Comparison of ENCODE assay signal across 1 cellular context in genomic region chr10:84163992-84164391, GRCh38.
TF ChIP-seq lines count a peak whose summit lies in the region.

No MANE protein-coding gene starts in this region.

TF ChIP-seq in GM23338, 12 proteins besides CTCF, POLR2A, EP300 and RAD21:
- TF ChIP-seq, protein P1, sequence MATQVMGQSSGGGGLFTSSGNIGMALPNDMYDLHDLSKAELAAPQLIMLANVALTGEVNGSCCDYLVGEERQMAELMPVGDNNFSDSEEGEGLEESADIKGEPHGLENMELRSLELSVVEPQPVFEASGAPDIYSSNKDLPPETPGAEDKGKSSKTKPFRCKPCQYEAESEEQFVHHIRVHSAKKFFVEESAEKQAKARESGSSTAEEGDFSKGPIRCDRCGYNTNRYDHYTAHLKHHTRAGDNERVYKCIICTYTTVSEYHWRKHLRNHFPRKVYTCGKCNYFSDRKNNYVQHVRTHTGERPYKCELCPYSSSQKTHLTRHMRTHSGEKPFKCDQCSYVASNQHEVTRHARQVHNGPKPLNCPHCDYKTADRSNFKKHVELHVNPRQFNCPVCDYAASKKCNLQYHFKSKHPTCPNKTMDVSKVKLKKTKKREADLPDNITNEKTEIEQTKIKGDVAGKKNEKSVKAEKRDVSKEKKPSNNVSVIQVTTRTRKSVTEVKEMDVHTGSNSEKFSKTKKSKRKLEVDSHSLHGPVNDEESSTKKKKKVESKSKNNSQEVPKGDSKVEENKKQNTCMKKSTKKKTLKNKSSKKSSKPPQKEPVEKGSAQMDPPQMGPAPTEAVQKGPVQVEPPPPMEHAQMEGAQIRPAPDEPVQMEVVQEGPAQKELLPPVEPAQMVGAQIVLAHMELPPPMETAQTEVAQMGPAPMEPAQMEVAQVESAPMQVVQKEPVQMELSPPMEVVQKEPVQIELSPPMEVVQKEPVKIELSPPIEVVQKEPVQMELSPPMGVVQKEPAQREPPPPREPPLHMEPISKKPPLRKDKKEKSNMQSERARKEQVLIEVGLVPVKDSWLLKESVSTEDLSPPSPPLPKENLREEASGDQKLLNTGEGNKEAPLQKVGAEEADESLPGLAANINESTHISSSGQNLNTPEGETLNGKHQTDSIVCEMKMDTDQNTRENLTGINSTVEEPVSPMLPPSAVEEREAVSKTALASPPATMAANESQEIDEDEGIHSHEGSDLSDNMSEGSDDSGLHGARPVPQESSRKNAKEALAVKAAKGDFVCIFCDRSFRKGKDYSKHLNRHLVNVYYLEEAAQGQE (IDR thresholded peaks at IDR 0.05; ENCODE audit: unreplicated experiment) = no peak
- TF ChIP-seq ZNF114 (CRISPR knock-in tag; IDR thresholded peaks at IDR 0.05) (no peak), CREB1 (CRISPR knock-in tag; IDR thresholded peaks at IDR 0.05; ENCODE audit: low read depth) (no peak), EZH2 (IDR thresholded peaks at IDR 0.05; ENCODE audit: low read depth, unreplicated experiment) (no peak), JUNB (IDR thresholded peaks at IDR 0.05; ENCODE audit: unreplicated experiment) (no peak), POLR2AphosphoS5 (IDR thresholded peaks at IDR 0.05; ENCODE audit: low read depth) (no peak), EZH2phosphoT487 (IDR thresholded peaks at IDR 0.05; ENCODE audit: unreplicated experiment) (no peak), ZNF462 (CRISPR knock-in tag; IDR thresholded peaks at IDR 0.05) (no peak), NANOG (IDR thresholded peaks at IDR 0.05; ENCODE audit: borderline replicate concordance) (no peak)
- TF ChIP-seq, protein P2, sequence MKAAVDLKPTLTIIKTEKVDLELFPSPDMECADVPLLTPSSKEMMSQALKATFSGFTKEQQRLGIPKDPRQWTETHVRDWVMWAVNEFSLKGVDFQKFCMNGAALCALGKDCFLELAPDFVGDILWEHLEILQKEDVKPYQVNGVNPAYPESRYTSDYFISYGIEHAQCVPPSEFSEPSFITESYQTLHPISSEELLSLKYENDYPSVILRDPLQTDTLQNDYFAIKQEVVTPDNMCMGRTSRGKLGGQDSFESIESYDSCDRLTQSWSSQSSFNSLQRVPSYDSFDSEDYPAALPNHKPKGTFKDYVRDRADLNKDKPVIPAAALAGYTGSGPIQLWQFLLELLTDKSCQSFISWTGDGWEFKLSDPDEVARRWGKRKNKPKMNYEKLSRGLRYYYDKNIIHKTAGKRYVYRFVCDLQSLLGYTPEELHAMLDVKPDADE (IDR thresholded peaks at IDR 0.05) = no peak
